13 cellular contexts compared by ENCODE assay signal in the genomic region with DNA sequence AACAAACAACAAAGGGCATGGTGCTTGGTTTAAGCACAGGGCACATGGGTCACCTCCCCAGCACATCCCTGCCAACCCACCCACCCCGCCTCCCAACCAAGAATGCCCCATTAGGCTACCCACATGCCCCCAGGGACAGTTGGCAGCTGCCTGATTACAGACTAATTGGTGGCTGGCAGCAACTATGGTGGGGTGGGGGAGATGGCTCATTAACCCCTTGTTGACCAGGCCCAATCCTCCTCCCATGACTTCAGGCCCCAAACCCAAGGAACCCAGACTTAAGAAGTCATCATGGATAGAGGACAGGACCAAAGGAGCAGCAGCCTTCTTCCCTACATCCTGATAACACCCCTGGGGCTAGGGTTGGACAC. TPM values are rescaled to one million over a fixed set of nuclear protein-coding genes. Genes with fewer than 3 reads are reported as not detected.
DNase-seq lines count a peak whose midpoint lies in the region; ATAC-seq and TF ChIP-seq lines count a peak whose summit lies in the region.
"Had no signal": no experiment of that assay in that cellular context is flagged by ENCODE, and none has a peak within 500 bp of the region (broad histone marks: within the 10 kb centered on the region; RNA-seq: fewer than 3 reads in every experiment).

No MANE protein-coding gene starts in this region.

- TF ChIP-seq EP300 in SK-N-SH (IDR thresholded peaks at IDR 0.05; ENCODE audit: borderline replicate concordance in 1 of 2, low read depth in 1 of 2, low read length in 1 of 2): peak in 1 of 2 experiments; percentile 57; a peak in 1 of 4 replicates

- POLR2A ChIA-PET in SK-N-SH (lab: Yijun Ruan, JAX): interaction anchor here (1.7 to 4.4 kb wide), 3 partner anchors 19 to 155 kb away, joined by 4 to 30 read pairs (median 11); a partner anchor contains a TSS

- TF ChIP-seq POLR2A in NB4 (IDR thresholded peaks at IDR 0.05; ENCODE audit: extremely low read depth, insufficient read length): no peak

- H3K9ac ChIP-seq in SK-N-SH: no peak overlapping the region

- H3K4me3 Mint-ChIP-seq in activated T-helper 17 cell treated with anti-CD3 and anti-CD28 coated beads, Interleukin-2, amount 50 U/mL, for 72 hours: peak overlapping the region; percentile 59
- peak overlapping the region; percentile 87 for H3K4me3 Mint-ChIP-seq in nephron progenitor cell

- no peak for TF ChIP-seq CTCF in SK-N-SH (IDR thresholded peaks at IDR 0.05)
- TF ChIP-seq CTCF in NB4 (IDR thresholded peaks at IDR 0.05; ENCODE audit: low read depth, low read length): no peak
- no peak for TF ChIP-seq CTCF in nephron progenitor cell (IDR thresholded peaks at IDR 0.05)

- no CpG with 5 or more reads among the region's 1 CpG for WGBS in SK-N-SH (ENCODE audit: low lambda C conversion rate)
- 96% methylated on average over 1 of the region's 1 CpG for WGBS in right cardiac atrium

- H4K20me1 ChIP-seq in SK-N-SH (ENCODE audit: insufficient read depth): no peaks in the 10 kb centered on the region

- no peak for TF ChIP-seq RAD21 in SK-N-SH (IDR thresholded peaks at IDR 0.05; ENCODE audit: low read length)

- ATAC-seq in SK-N-SH treated with all-trans-retinoic acid at 6 μM for 48 hours (no peak), right cardiac atrium (no peak)
- ATAC-seq in activated T-helper 17 cell treated with anti-CD3 and anti-CD28 coated beads, Interleukin-2, amount 50 U/mL, for 72 hours (replicated peaks): no peak

- 0 out of 2 replicates have a peak overlapping the region, but pooled peaks have one; percentile 73 for H3K4me2 ChIP-seq in SK-N-SH

- H3K4me1 Mint-ChIP-seq in activated T-helper 17 cell treated with anti-CD3 and anti-CD28 coated beads, Interleukin-2, amount 50 U/mL, for 72 hours: peaks cover 20% of the 10 kb centered on the region
- peaks cover 44% of the 10 kb centered on the region for H3K4me1 Mint-ChIP-seq in nephron progenitor cell

- CTCF ChIA-PET in SK-N-SH (lab: Yijun Ruan, JAX): interaction anchor here (0.9 to 3.2 kb wide), 9 partner anchors 10 to 520 kb away, joined by 3 to 13 read pairs (median 4); a partner anchor contains a TSS

- DNase-seq in SK-N-SH (peak; percentile 73), NB4 (ENCODE audit: low read depth) (peak; percentile 16), nephron progenitor cell (no peak), iPS-NIHi7 (ENCODE audit: extremely low spot score) (no peak), right cardiac atrium (no peak)
- DNase-seq in activated CD4-positive, CD25-positive, alpha-beta regulatory T cell (lab: John Stamatoyannopoulos, UW): no peak
- DNase-seq: GF-D8; IMR-90; NCI-H510A; nucleus accumbens; stimulated activated naive CD4-positive, alpha-beta T cell treated with Interleukin-2 at 50 U/mL for 16 hours had no signal

- H3K27ac Mint-ChIP-seq in activated T-helper 17 cell treated with anti-CD3 and anti-CD28 coated beads, Interleukin-2, amount 50 U/mL, for 72 hours: no peak overlapping the region
- H3K27ac Mint-ChIP-seq in nephron progenitor cell: no peak overlapping the region

- H3K27me3 Mint-ChIP-seq in activated T-helper 17 cell treated with anti-CD3 and anti-CD28 coated beads, Interleukin-2, amount 50 U/mL, for 72 hours: no peaks in the 10 kb centered on the region
- peaks cover 9% of the 10 kb centered on the region for H3K27me3 Mint-ChIP-seq in nephron progenitor cell (ENCODE audit: low read depth, poor library complexity)

- H3K36me3 ChIP-seq in SK-N-SH (replicated peaks in 1 of 2; ENCODE audit: control insufficient read depth in 1 of 2, insufficient read depth in 2 of 2, low read length in 1 of 2): no peaks in the 10 kb centered on the region

- intact Hi-C loops in right cardiac atrium (cut with DNase I): loop anchor here in 2 of 4 donors (10.0 kb wide), 1 partner anchor 49 kb away; no protein-coding TSS in a partner anchor

- H3K36me3 Mint-ChIP-seq in activated T-helper 17 cell treated with anti-CD3 and anti-CD28 coated beads, Interleukin-2, amount 50 U/mL, for 72 hours (ENCODE audit: low read depth): no peaks in the 10 kb centered on the region
- no peaks in the 10 kb centered on the region for H3K36me3 Mint-ChIP-seq in nephron progenitor cell (ENCODE audit: low read depth)

- H3K9me3 ChIP-seq in SK-N-SH (no peaks in the 10 kb centered on the region), right cardiac atrium (ENCODE audit: control insufficient read depth, low read length) (no peaks in the 10 kb centered on the region)

- no peaks in the 10 kb centered on the region for H3K9me3 Mint-ChIP-seq in activated T-helper 17 cell treated with anti-CD3 and anti-CD28 coated beads, Interleukin-2, amount 50 U/mL, for 72 hours
- peaks cover 4% of the 10 kb centered on the region for H3K9me3 Mint-ChIP-seq in nephron progenitor cell

- peaks cover 3% of the 10 kb centered on the region for H3F3A ChIP-seq in SK-N-SH (replicated peaks; ENCODE audit: insufficient read depth)

- H3K4me1 ChIP-seq in SK-N-SH (ENCODE audit: control insufficient read depth in 1 of 2, insufficient read depth in 2 of 2, low read depth in 1 of 2, low read length in 1 of 2) (peaks cover 15 to 50% of the 10 kb centered on the region in 2 experiments; a peak in 2 of 4 replicates), right cardiac atrium (ENCODE audit: control insufficient read depth, insufficient read depth, low read length) (peaks cover 7% of the 10 kb centered on the region)

- H3K79me2 ChIP-seq in SK-N-SH (ENCODE audit: insufficient read depth): no peaks in the 10 kb centered on the region

- no peaks in the 10 kb centered on the region for H3K9me2 ChIP-seq in SK-N-SH

- H3K27ac ChIP-seq in SK-N-SH (ENCODE audit: low read depth in 2 of 2, low read length in 1 of 2) (peak overlapping the region in 1 of 2 experiments; percentile 96; a peak in 2 of 4 replicates), right cardiac atrium (ENCODE audit: low read length) (no peak overlapping the region)

- H3K27me3 ChIP-seq in SK-N-SH (ENCODE audit: insufficient read depth) (no peaks in the 10 kb centered on the region), right cardiac atrium (ENCODE audit: control insufficient read depth, insufficient read depth) (no peaks in the 10 kb centered on the region)

- no peak overlapping the region for H2AFZ ChIP-seq in SK-N-SH (ENCODE audit: low read depth)

- peak overlapping the region in 1 of 2 experiments; percentile 65; a peak in 1 of 4 replicates for H3K4me3 ChIP-seq in SK-N-SH (ENCODE audit: low read depth in 2 of 2, low read length in 1 of 2)
- H3K4me3 ChIP-seq in NB4 (ENCODE audit: low read depth, low read length): no peak overlapping the region
- H3K4me3 ChIP-seq in right cardiac atrium (ENCODE audit: low read length): no peak overlapping the region

TF ChIP-seq in SK-N-SH, 30 proteins besides CTCF, POLR2A, EP300 and RAD21:
- TF ChIP-seq GATA2 (CRISPR knock-in tag; IDR thresholded peaks at IDR 0.05) (peak; percentile 24), SIN3A (IDR thresholded peaks at IDR 0.05; ENCODE audit: borderline replicate concordance, low read depth, low read length) (no peak), TEAD4 (IDR thresholded peaks at IDR 0.05; ENCODE audit: borderline replicate concordance, insufficient read depth) (no peak), POLR2AphosphoS5 (IDR thresholded peaks at IDR 0.05; ENCODE audit: low read depth, low read length) (no peak), TCF12 (IDR thresholded peaks at IDR 0.05) (no peak), FOXM1 (IDR thresholded peaks at IDR 0.05; ENCODE audit: low read depth) (no peak)
- TF ChIP-seq, protein P1, sequence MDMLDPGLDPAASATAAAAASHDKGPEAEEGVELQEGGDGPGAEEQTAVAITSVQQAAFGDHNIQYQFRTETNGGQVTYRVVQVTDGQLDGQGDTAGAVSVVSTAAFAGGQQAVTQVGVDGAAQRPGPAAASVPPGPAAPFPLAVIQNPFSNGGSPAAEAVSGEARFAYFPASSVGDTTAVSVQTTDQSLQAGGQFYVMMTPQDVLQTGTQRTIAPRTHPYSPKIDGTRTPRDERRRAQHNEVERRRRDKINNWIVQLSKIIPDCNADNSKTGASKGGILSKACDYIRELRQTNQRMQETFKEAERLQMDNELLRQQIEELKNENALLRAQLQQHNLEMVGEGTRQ (IDR thresholded peaks at IDR 0.05; ENCODE audit: borderline replicate concordance, low read depth, low read length): no peak
TF ChIP-seq in SK-N-SH: peak in this region for 1.

TF ChIP-seq in SK-N-SH treated with all-trans-retinoic acid at 6 μM for 48 hours, 23 proteins besides CTCF, POLR2A, EP300 and RAD21 (continues in another document):
- TF ChIP-seq, protein P2, sequence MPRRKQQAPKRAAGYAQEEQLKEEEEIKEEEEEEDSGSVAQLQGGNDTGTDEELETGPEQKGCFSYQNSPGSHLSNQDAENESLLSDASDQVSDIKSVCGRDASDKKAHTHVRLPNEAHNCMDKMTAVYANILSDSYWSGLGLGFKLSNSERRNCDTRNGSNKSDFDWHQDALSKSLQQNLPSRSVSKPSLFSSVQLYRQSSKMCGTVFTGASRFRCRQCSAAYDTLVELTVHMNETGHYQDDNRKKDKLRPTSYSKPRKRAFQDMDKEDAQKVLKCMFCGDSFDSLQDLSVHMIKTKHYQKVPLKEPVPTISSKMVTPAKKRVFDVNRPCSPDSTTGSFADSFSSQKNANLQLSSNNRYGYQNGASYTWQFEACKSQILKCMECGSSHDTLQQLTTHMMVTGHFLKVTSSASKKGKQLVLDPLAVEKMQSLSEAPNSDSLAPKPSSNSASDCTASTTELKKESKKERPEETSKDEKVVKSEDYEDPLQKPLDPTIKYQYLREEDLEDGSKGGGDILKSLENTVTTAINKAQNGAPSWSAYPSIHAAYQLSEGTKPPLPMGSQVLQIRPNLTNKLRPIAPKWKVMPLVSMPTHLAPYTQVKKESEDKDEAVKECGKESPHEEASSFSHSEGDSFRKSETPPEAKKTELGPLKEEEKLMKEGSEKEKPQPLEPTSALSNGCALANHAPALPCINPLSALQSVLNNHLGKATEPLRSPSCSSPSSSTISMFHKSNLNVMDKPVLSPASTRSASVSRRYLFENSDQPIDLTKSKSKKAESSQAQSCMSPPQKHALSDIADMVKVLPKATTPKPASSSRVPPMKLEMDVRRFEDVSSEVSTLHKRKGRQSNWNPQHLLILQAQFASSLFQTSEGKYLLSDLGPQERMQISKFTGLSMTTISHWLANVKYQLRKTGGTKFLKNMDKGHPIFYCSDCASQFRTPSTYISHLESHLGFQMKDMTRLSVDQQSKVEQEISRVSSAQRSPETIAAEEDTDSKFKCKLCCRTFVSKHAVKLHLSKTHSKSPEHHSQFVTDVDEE (CRISPR knock-in tag; IDR thresholded peaks at IDR 0.05): no peak
- TF ChIP-seq ESRRG (CRISPR knock-in tag; IDR thresholded peaks at IDR 0.05): no peak

RNA-seq across cellular contexts. Expression of a gene that starts 1.3 kb away (rescaled TPM):
- polyA plus RNA-seq in SK-N-SH (2012; rRNA removed): 1.9 and 2.9 TPM in 2 replicates
- polyA plus RNA-seq in SK-N-SH (2012; cell fraction: cytosol; rRNA removed): 1.1 and 1.6 TPM in 2 replicates
- 3.5 and 4.9 TPM in 2 replicates for polyA plus RNA-seq in SK-N-SH (2012; cell fraction: nucleus; rRNA removed)
- total RNA-seq in activated T-helper 17 cell treated with anti-CD3 and anti-CD28 coated beads, Interleukin-2, amount 50 U/mL, for 72 hours: 1 to 10 TPM; 3.0 to 4.2 TPM
- 1 to 10 TPM; 4.3 to 4.8 (median 4.5) TPM for total RNA-seq in right cardiac atrium
- 1.5 TPM for polyA plus RNA-seq in right cardiac atrium

RNA-seq across cellular contexts. Expression of a gene that starts 27.4 kb away (rescaled TPM):
- polyA plus RNA-seq in SK-N-SH (2012; rRNA removed) (68.0 and 72.4 TPM in 2 replicates), right cardiac atrium (63.6 TPM)
- 36.6 and 49.4 TPM in 2 replicates for polyA plus RNA-seq in SK-N-SH (2012; cell fraction: cytosol; rRNA removed)
- 62.5 and 88.2 TPM in 2 replicates for polyA plus RNA-seq in SK-N-SH (2012; cell fraction: nucleus; rRNA removed)
- total RNA-seq in activated T-helper 17 cell treated with anti-CD3 and anti-CD28 coated beads, Interleukin-2, amount 50 U/mL, for 72 hours: 10 to 100 TPM; 61.2 to 65.2 TPM
- total RNA-seq in right cardiac atrium: 10 to 100 TPM; 70.6 to 82.6 (median 78.9) TPM

Comparison
In these comparisons a context has a peak if more than half of its experiments do, and no peak if none do; other contexts are left out.
1. DNase-seq: peak in SK-N-SH (single experiment) and NB4 (single experiment); none in nephron progenitor cell (single experiment), iPS-NIHi7 (single experiment), activated CD4-positive, CD25-positive, alpha-beta regulatory T cell (0 of 4) and right cardiac atrium (0 of 3).